Comparison of ENCODE assay signal across 28 cellular contexts in genomic region chr11:8016396-8016949, GRCh38. TPM values are rescaled to one million over a fixed set of nuclear protein-coding genes. Genes with fewer than 3 reads are reported as not detected.
DNase-seq lines count a peak whose midpoint lies in the region; ATAC-seq and TF ChIP-seq lines count a peak whose summit lies in the region.
"Had no signal": no experiment of that assay in that cellular context is flagged by ENCODE, and none has a peak within 500 bp of the region (broad histone marks: within the 10 kb centered on the region; RNA-seq: fewer than 3 reads in every experiment).

No MANE protein-coding gene starts in this region.

- H3K9me3 Mint-ChIP-seq in activated T-cell treated with anti-CD3 and anti-CD28 coated beads, Interleukin-2, amount 50 U/mL, for 24 hours: no peaks in the 10 kb centered on the region
- no peaks in the 10 kb centered on the region for H3K9me3 Mint-ChIP-seq in mesothelial cell of epicardium

- DNase-seq in cardiac septum (ENCODE audit: low spot score): peak; percentile 10
- no peak for DNase-seq in heart left ventricle
- peak; percentile 41 for DNase-seq in ecto neural progenitor cell (ENCODE audit: low spot score)
- peak; percentile 28 for DNase-seq in mesenteric fat pad (ENCODE audit: low spot score)
- DNase-seq in stimulated activated CD4-positive, alpha-beta T cell treated with anti-CD3 and anti-CD28 coated beads, Interleukin-2, amount 100 ng/mL, for 24 hours: no peak
- no peak for DNase-seq in activated T-cell treated with anti-CD3 and anti-CD28 coated beads, Interleukin-2, amount 50 U/mL, for 24 hours
- DNase-seq in SIG-M5 treated with dmso at 0.1 percent for 504 hours (lab: John Stamatoyannopoulos, UW; ENCODE audit: unreplicated experiment): no peak
- DNase-seq in mesothelial cell of epicardium (ENCODE audit: low spot score in 2 of 2, unreplicated experiment in 2 of 2): no peak
- DNase-seq: activated naive CD4-positive, alpha-beta T cell; amniotic stem cell; erythroblast; left lung; MM.1S; mucosa of descending colon; NCI-H146; NCI-H2171; NCI-H526 treated with DMSO at 0.1 percent for 48 hours; psoas muscle; Right ventricle myocardium superior; stimulated activated CD4-positive, alpha-beta T cell treated with anti-CD3 and anti-CD28 coated beads, Interleukin-4, amount 100 ng/mL, for 1 hour; T-helper 1 cell; upper lobe of left lung had no signal

- H3K27me3 Mint-ChIP-seq in activated T-cell treated with anti-CD3 and anti-CD28 coated beads, Interleukin-2, amount 50 U/mL, for 24 hours: peaks cover 34% of the 10 kb centered on the region
- H3K27me3 Mint-ChIP-seq in mesothelial cell of epicardium (ENCODE audit: low read depth): peaks cover 77% of the 10 kb centered on the region

- TF ChIP-seq CTCF in heart left ventricle (IDR thresholded peaks at IDR 0.05) (no peak), mesothelial cell of epicardium (IDR thresholded peaks at IDR 0.05; ENCODE audit: unreplicated experiment) (no peak)

- no peak overlapping the region for H3K4me3 Mint-ChIP-seq in activated T-cell treated with anti-CD3 and anti-CD28 coated beads, Interleukin-2, amount 50 U/mL, for 24 hours
- H3K4me3 Mint-ChIP-seq in mesothelial cell of epicardium: no peak overlapping the region

- H3K27ac Mint-ChIP-seq in activated T-cell treated with anti-CD3 and anti-CD28 coated beads, Interleukin-2, amount 50 U/mL, for 24 hours: no peak overlapping the region
- no peak overlapping the region for H3K27ac Mint-ChIP-seq in mesothelial cell of epicardium

- no peak overlapping the region for H3K27ac ChIP-seq in heart left ventricle
- H3K27ac ChIP-seq: BLaER1 treated with 17β-estradiol and CSF1 and Interleukin-3, amounts not matched to agents 10 nM and 100 nM; cardiac muscle cell; gastroesophageal sphincter; left lung; psoas muscle; skin epidermis; upper lobe of left lung had no signal

- peaks cover 0 to 58% (median 0%) of the 10 kb centered on the region in 9 donors for H3K27me3 ChIP-seq in heart left ventricle

- no peaks in the 10 kb centered on the region for H3K9me3 ChIP-seq in heart left ventricle
- H3K9me3 ChIP-seq: BLaER1 treated with 17β-estradiol and CSF1 and Interleukin-3, amounts not matched to agents 10 nM and 100 nM; gastroesophageal sphincter; left lung; mucosa of descending colon; psoas muscle; upper lobe of left lung had no signal

- H3K4me3 ChIP-seq in heart left ventricle: no peak overlapping the region
- H3K4me3 ChIP-seq: BLaER1 treated with 17β-estradiol and CSF1 and Interleukin-3, amounts not matched to agents 10 nM and 100 nM; cardiac muscle cell; gastroesophageal sphincter; left lung; mucosa of descending colon; psoas muscle; skin epidermis; upper lobe of left lung had no signal

- WGBS in heart left ventricle, 4 donors: 40 to 47% (median 46%) methylated on average over 5 of the region's 5 CpGs

- ATAC-seq in heart left ventricle: no peak
- ATAC-seq: gastroesophageal sphincter, left lung, mucosa of descending colon, psoas muscle had no signal

- no peak for TF ChIP-seq POLR2A in heart left ventricle (IDR thresholded peaks at IDR 0.05)

- no peaks in the 10 kb centered on the region for H3K36me3 ChIP-seq in heart left ventricle
- H3K36me3 ChIP-seq: BLaER1 treated with 17β-estradiol and CSF1 and Interleukin-3, amounts not matched to agents 10 nM and 100 nM; cardiac muscle cell; gastroesophageal sphincter; left lung; upper lobe of left lung had no signal

- H3K4me1 ChIP-seq in heart left ventricle: peaks cover 0 to 16% (median 5%) of the 10 kb centered on the region in 12 donors
- H3K4me1 ChIP-seq: psoas muscle had no signal

- peaks cover 14% of the 10 kb centered on the region for H3K4me1 Mint-ChIP-seq in activated T-cell treated with anti-CD3 and anti-CD28 coated beads, Interleukin-2, amount 50 U/mL, for 24 hours (ENCODE audit: low read depth)
- H3K4me1 Mint-ChIP-seq in mesothelial cell of epicardium: peaks cover 13% of the 10 kb centered on the region

- intact Hi-C loops in cardiac septum (cut with DNase I) (no loop called here), heart left ventricle (cut with DNase I) (no loop called here)

- H3K36me3 Mint-ChIP-seq in activated T-cell treated with anti-CD3 and anti-CD28 coated beads, Interleukin-2, amount 50 U/mL, for 24 hours (ENCODE audit: low read depth): no peaks in the 10 kb centered on the region
- H3K36me3 Mint-ChIP-seq in mesothelial cell of epicardium: no peaks in the 10 kb centered on the region

RNA-seq across cellular contexts. Expression of gene EIF3F, which starts 29.3 kb away (rescaled TPM):
- total RNA-seq in cardiac septum (123 TPM), heart left ventricle (100 to 1,000 TPM; 134 to 181 (median 147) TPM), mesenteric fat pad (144 TPM), mesothelial cell of epicardium (357 to 369 TPM (median 366 TPM) in 3 replicates)
- polyA plus RNA-seq in heart left ventricle: 100 to 1,000 TPM; 103 to 434 TPM

RNA-seq across cellular contexts. Expression of gene NLRP10, which starts 51.2 kb away (rescaled TPM):
- total RNA-seq in cardiac septum (not detected), heart left ventricle (not detected), mesenteric fat pad (not detected), mesothelial cell of epicardium (not detected in 3 replicates)
- not detected for polyA plus RNA-seq in heart left ventricle
- total RNA-seq: cardiac muscle cell, gastroesophageal sphincter, left lung, mucosa of descending colon, OCI-LY7, psoas muscle, Right ventricle myocardium superior, upper lobe of left lung had no signal
- polyA plus RNA-seq: cardiac muscle cell, neural cell, psoas muscle had no signal

Comparison
In these comparisons a context has a peak if more than half of its experiments do, and no peak if none do; other contexts are left out.
1. DNase-seq: peak in cardiac septum (single experiment), ecto neural progenitor cell (single experiment) and mesenteric fat pad (single experiment); none in heart left ventricle (0 of 5), stimulated activated CD4-positive, alpha-beta T cell treated with anti-CD3 and anti-CD28 coated beads, Interleukin-2, amount 100 ng/mL, for 24 hours (0 of 2), activated T-cell treated with anti-CD3 and anti-CD28 coated beads, Interleukin-2, amount 50 U/mL, for 24 hours (single experiment), SIG-M5 treated with dmso at 0.1 percent for 504 hours (single experiment) and mesothelial cell of epicardium (0 of 2).